ENCODE assay signal across 1 cellular context in the genomic region with DNA sequence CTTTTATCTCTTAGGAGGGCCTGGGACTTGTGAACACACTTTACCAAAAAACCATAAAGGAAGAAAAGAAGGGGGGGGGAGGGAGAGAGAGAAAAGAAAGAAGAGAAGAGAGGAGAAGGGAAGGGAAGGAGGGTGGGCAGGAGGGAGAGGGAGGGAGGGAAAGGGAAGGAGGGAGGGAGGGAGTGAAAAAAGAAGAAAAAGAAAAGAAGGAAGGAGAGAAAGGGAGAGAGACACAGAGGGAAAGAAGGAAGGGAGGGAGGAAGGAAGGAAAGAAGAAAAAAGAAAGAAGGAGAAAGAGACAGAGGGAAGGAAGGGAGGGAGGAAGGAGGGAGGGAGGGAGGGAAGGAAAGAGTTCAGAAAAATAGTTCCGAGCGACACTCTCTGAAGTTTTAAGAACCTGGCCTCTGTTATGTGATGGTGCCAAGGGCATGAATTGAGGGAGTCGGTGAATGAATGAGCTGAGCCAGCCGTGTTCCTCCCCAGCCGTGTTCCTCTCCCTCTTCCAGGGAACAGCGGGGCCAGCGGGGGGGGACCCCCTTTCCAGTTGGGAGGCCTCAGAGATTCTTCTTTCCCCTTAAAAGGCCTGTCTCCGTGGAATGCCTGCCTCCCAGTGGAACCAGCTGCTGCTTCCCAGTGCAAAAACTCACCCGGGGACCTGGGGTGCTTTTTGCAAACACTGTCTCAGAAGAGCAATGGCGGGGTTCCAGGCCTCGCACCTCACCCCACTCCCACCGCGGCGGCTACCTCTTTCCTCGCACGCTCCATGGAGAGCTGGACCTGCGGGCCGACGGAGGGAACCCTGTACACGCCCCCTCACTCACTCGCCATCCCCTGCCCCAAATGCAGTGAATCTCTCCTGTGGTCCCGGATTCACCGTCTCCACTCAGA.
A peak's percentile ranks its signal among the peaks of the same experiment; 100 is the strongest.
TF ChIP-seq lines count a peak whose summit lies in the region.

No MANE protein-coding gene starts in this region.

TF ChIP-seq in K562, 482 proteins besides CTCF, POLR2A, EP300 and RAD21:
- TF ChIP-seq, protein P1, sequence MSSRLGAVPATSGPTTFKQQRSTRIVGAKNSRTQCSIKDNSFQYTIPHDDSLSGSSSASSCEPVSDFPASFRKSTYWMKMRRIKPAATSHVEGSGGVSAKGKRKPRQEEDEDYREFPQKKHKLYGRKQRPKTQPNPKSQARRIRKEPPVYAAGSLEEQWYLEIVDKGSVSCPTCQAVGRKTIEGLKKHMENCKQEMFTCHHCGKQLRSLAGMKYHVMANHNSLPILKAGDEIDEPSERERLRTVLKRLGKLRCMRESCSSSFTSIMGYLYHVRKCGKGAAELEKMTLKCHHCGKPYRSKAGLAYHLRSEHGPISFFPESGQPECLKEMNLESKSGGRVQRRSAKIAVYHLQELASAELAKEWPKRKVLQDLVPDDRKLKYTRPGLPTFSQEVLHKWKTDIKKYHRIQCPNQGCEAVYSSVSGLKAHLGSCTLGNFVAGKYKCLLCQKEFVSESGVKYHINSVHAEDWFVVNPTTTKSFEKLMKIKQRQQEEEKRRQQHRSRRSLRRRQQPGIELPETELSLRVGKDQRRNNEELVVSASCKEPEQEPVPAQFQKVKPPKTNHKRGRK (tag; IDR thresholded peaks at IDR 0.05), result peak; percentile 74
- TF ChIP-seq, protein P2, sequence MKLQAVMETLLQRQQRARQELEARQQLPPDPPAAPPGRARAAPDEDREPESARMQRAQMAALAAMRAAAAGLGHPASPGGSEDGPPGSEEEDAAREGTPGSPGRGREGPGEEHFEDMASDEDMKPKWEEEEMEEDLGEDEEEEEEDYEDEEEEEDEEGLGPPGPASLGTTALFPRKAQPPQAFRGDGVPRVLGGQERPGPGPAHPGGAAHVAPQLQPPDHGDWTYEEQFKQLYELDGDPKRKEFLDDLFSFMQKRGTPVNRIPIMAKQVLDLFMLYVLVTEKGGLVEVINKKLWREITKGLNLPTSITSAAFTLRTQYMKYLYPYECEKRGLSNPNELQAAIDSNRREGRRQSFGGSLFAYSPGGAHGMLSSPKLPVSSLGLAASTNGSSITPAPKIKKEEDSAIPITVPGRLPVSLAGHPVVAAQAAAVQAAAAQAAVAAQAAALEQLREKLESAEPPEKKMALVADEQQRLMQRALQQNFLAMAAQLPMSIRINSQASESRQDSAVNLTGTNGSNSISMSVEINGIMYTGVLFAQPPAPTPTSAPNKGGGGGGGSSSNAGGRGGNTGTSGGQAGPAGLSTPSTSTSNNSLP (IDR thresholded peaks at IDR 0.05; ENCODE audit: borderline replicate concordance, low read depth, low read length), result no peak
